ENCODE assay signal across 10 cellular contexts in genomic region chr10:103696094-103696410, GRCh38.
DNase-seq lines count a peak whose midpoint lies in the region; ATAC-seq, FAIRE-seq and TF ChIP-seq lines count a peak whose summit lies in the region.
"Had no signal": no experiment of that assay in that cellular context is flagged by ENCODE, and none has a peak within 500 bp of the region (broad histone marks: within the 10 kb centered on the region; RNA-seq: fewer than 3 reads in every experiment).

No MANE protein-coding gene starts in this region.

- no peak for DNase-seq in A549 (ENCODE audit: low read depth in 1 of 2, low spot score in 1 of 2)
- no peak for DNase-seq in activated CD8-positive, alpha-beta T cell treated with anti-CD3 and anti-CD28 coated beads for 36 hours
- no peak for DNase-seq in memory B cell (ENCODE audit: low spot score in 2 of 2)
- DNase-seq in endodermal cell = no peak
- DNase-seq in NCI-H774 (lab: John Stamatoyannopoulos, UW) = no peak
- DNase-seq in NK-92 treated with Interleukin-12 subunit alpha and Interleukin-12 subunit beta, amount 100 ng/mL, for 24 hours (lab: John Stamatoyannopoulos, UW) = no peak
- DNase-seq: naive B cell, NCI-H446 treated with DMSO at 0.1 percent for 48 hours had no signal

- H3K27ac Mint-ChIP-seq in activated CD8-positive, alpha-beta T cell treated with anti-CD3 and anti-CD28 coated beads for 36 hours = peak overlapping the region; percentile 8
- H3K27ac Mint-ChIP-seq in memory B cell = peak overlapping the region; percentile 53
- H3K27ac Mint-ChIP-seq in endodermal cell = no peak overlapping the region

- no peaks in the 10 kb centered on the region for H3K9me2 ChIP-seq in DOHH2 (replicated peaks; ENCODE audit: control insufficient read depth, low read length)

- WGBS in A549 (ENCODE audit: missing lambda C conversion rate) = 79% methylated on average over 5 of the region's 5 CpGs
- WGBS in endodermal cell (ENCODE audit: insufficient coverage in 1 of 2, insufficient read length in 1 of 2), 2 experiments = 93 to 100% methylated on average over 1 to 5 of the region's 5 CpGs

- H3K4me3 ChIP-seq in A549 (no peak overlapping the region), DOHH2 (ENCODE audit: low read length) (peak overlapping the region; percentile 31), endodermal cell (ENCODE audit: low read length) (no peak overlapping the region)

- ATAC-seq in A549 = no peak
- peak; percentile 10 for ATAC-seq in activated CD8-positive, alpha-beta T cell treated with anti-CD3 and anti-CD28 coated beads for 36 hours
- no peak for ATAC-seq in memory B cell (ENCODE audit: low read depth)
- ATAC-seq in HG03571 (IDR thresholded peaks at IDR 0.05; ENCODE audit: unreplicated experiment) = no peak

- H3K27me3 ChIP-seq in DOHH2 (ENCODE audit: control insufficient read depth, low read length) = peaks cover 16% of the 10 kb centered on the region
- H3K27me3 ChIP-seq in endodermal cell (ENCODE audit: control insufficient read depth, insufficient read depth, low read length, poor library complexity, severe bottlenecking) = peaks cover 37% of the 10 kb centered on the region

- H4K20me1 ChIP-seq in DOHH2 (ENCODE audit: control insufficient read depth, insufficient read depth, low read depth, low read length) = no peaks in the 10 kb centered on the region

- H3K4me2 ChIP-seq in A549 (peak overlapping the region; percentile 77), DOHH2 (ENCODE audit: low read length) (peak overlapping the region; percentile 52)

- no peak for FAIRE-seq in A549 (lab: Jason Lieb, UNC)

- CTCF ChIA-PET in A549 (lab: Yijun Ruan, JAX) = interaction anchor here (1.0 to 5.4 kb wide), 10 partner anchors 10 to 426 kb away, joined by 3 to 53 read pairs (median 4); partner anchors contain the start of gene SFR1
- CTCF ChIA-PET in activated CD8-positive, alpha-beta T cell treated with anti-CD3 and anti-CD28 coated beads for 36 hours (lab: Charles Lee) = interaction anchor here (1.0 to 3.3 kb wide), 6 partner anchors 9 to 578 kb away, joined by 3 to 30 read pairs (median 4); no protein-coding TSS in a partner anchor

- no peak for TF ChIP-seq CTCF in A549 (IDR thresholded peaks at IDR 0.05)
- no peak for TF ChIP-seq CTCF in DOHH2 (IDR thresholded peaks at IDR 0.05; ENCODE audit: low read depth, low read length, poor library complexity, severe bottlenecking)
- TF ChIP-seq CTCF in activated CD8-positive, alpha-beta T cell treated with anti-CD3 and anti-CD28 coated beads for 36 hours (IDR thresholded peaks at IDR 0.05) = no peak
- no peak for TF ChIP-seq CTCF in endodermal cell (conservative IDR thresholded peaks at IDR 0.05)

- TF ChIP-seq POLR2A in A549 (IDR thresholded peaks at IDR 0.05; ENCODE audit: low read length) = no peak

- no peak overlapping the region for H3K9ac ChIP-seq in endodermal cell (ENCODE audit: extremely low read depth, low read length, poor library complexity, severe bottlenecking)

- intact Hi-C loops in activated CD8-positive, alpha-beta T cell treated with anti-CD3 and anti-CD28 coated beads for 36 hours (cut with micrococcal nuclease) = no loop called here

- H3K4me3 Mint-ChIP-seq in activated CD8-positive, alpha-beta T cell treated with anti-CD3 and anti-CD28 coated beads for 36 hours = no peak overlapping the region
- H3K4me3 Mint-ChIP-seq in memory B cell = no peak overlapping the region
- no peak overlapping the region for H3K4me3 Mint-ChIP-seq in endodermal cell

- no peaks in the 10 kb centered on the region for H3K79me2 ChIP-seq in DOHH2 (ENCODE audit: control insufficient read depth, low read length)

- no peaks in the 10 kb centered on the region for H3K9me3 ChIP-seq in A549
- no peaks in the 10 kb centered on the region for H3K9me3 ChIP-seq in DOHH2 (ENCODE audit: control insufficient read depth, insufficient read depth, low read length)
- H3K9me3 ChIP-seq in endodermal cell (ENCODE audit: control insufficient read depth, low read length) = no peaks in the 10 kb centered on the region

- H3K4me1 ChIP-seq in A549 (peaks cover 61% of the 10 kb centered on the region), DOHH2 (ENCODE audit: control insufficient read depth, low read length) (peaks cover 53% of the 10 kb centered on the region), endodermal cell (ENCODE audit: control insufficient read depth, insufficient read depth, low read length) (peaks cover 6% of the 10 kb centered on the region)

- H3K4me1 Mint-ChIP-seq in activated CD8-positive, alpha-beta T cell treated with anti-CD3 and anti-CD28 coated beads for 36 hours (ENCODE audit: low read depth) = peaks cover 23% of the 10 kb centered on the region
- H3K4me1 Mint-ChIP-seq in memory B cell (peaks cover 22% of the 10 kb centered on the region), endodermal cell (peaks cover 9% of the 10 kb centered on the region)

- no peaks in the 10 kb centered on the region for H3K9me3 Mint-ChIP-seq in activated CD8-positive, alpha-beta T cell treated with anti-CD3 and anti-CD28 coated beads for 36 hours
- no peaks in the 10 kb centered on the region for H3K9me3 Mint-ChIP-seq in memory B cell
- no peaks in the 10 kb centered on the region for H3K9me3 Mint-ChIP-seq in endodermal cell
- H3K9me3 Mint-ChIP-seq: naive B cell had no signal

- no peaks in the 10 kb centered on the region for H3K36me3 ChIP-seq in DOHH2 (ENCODE audit: control insufficient read depth, low read length)
- H3K36me3 ChIP-seq in endodermal cell (ENCODE audit: control insufficient read depth, insufficient read depth, low read length) = no peaks in the 10 kb centered on the region

- peak overlapping the region; percentile 90 to 91 for H3K27ac ChIP-seq in A549
- H3K27ac ChIP-seq in DOHH2 (ENCODE audit: low read depth, low read length) = no peak overlapping the region
- H3K27ac ChIP-seq in endodermal cell (ENCODE audit: low read depth, low read length) = no peak overlapping the region

- no peaks in the 10 kb centered on the region for H3K36me3 Mint-ChIP-seq in activated CD8-positive, alpha-beta T cell treated with anti-CD3 and anti-CD28 coated beads for 36 hours (ENCODE audit: low read depth)
- no peaks in the 10 kb centered on the region for H3K36me3 Mint-ChIP-seq in memory B cell
- no peaks in the 10 kb centered on the region for H3K36me3 Mint-ChIP-seq in endodermal cell (ENCODE audit: low read depth)
- H3K36me3 Mint-ChIP-seq: naive B cell had no signal

- H3F3A ChIP-seq in DOHH2 (ENCODE audit: control insufficient read depth, insufficient read depth) = no peaks in the 10 kb centered on the region

- no peak for TF ChIP-seq RAD21 in A549 (conservative IDR thresholded peaks at IDR 0.05 in 1 of 2, IDR thresholded peaks at IDR 0.05 in 1 of 2)

- POLR2A ChIA-PET in A549 (lab: Yijun Ruan, JAX) = interaction anchor here (0.9 to 1.0 kb wide), 2 partner anchors 10 kb away, joined by 3 to 4 read pairs; no protein-coding TSS in a partner anchor
- POLR2A ChIA-PET in activated CD8-positive, alpha-beta T cell treated with anti-CD3 and anti-CD28 coated beads for 36 hours (lab: Charles Lee) = no interaction called here

- peaks cover 4% of the 10 kb centered on the region for H3K27me3 Mint-ChIP-seq in activated CD8-positive, alpha-beta T cell treated with anti-CD3 and anti-CD28 coated beads for 36 hours
- H3K27me3 Mint-ChIP-seq in memory B cell (no peaks in the 10 kb centered on the region), endodermal cell (ENCODE audit: insufficient read depth) (peaks cover 46% of the 10 kb centered on the region)

- no peak for TF ChIP-seq EP300 in A549 (IDR thresholded peaks at IDR 0.05)

TF ChIP-seq in A549, 52 proteins besides CTCF, POLR2A, EP300 and RAD21:
- no peak for TF ChIP-seq NR3C1 (IDR thresholded peaks at IDR 0.05)
- no peak for TF ChIP-seq BHLHE40 (IDR thresholded peaks at IDR 0.05; ENCODE audit: low read depth, low read length)
- no peak for TF ChIP-seq SMC3 (IDR thresholded peaks at IDR 0.05)
- TF ChIP-seq, protein P1, sequence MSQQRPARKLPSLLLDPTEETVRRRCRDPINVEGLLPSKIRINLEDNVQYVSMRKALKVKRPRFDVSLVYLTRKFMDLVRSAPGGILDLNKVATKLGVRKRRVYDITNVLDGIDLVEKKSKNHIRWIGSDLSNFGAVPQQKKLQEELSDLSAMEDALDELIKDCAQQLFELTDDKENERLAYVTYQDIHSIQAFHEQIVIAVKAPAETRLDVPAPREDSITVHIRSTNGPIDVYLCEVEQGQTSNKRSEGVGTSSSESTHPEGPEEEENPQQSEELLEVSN (IDR thresholded peaks at IDR 0.05; ENCODE audit: borderline replicate concordance, low read depth) = peak; percentile 14; the same call in 1 of the 2 replicates

Comparison
In these comparisons a context has a peak if more than half of its experiments do, and no peak if none do; other contexts are left out.
1. H3K27ac ChIP-seq: peak in A549 (2 of 2); none in DOHH2 (single experiment) and endodermal cell (single experiment).